ENCODE assay signal across 1 cellular context in the genomic region with DNA sequence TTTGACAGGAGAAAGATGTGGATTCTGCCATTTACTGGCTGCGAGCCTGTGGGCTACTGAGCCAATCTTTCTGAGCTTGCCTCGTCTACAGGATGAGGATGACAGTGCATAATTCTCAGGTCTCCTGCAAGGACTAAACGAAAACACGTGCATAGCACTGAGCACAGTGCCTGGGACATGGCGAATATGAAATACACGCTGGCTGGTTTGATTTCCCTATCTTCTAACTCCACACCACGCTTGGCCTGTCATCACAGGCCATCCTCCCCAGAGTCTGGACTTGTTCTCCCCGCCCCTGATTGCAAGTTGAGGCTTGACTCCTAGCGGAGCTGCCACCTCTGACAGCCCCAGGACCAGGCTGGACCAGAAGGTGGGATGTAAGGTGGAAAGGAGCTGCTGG.
TF ChIP-seq lines count a peak whose summit lies in the region.

No MANE protein-coding gene starts in this region.

TF ChIP-seq in HepG2, 621 proteins besides CTCF, POLR2A, EP300 and RAD21:
- TF ChIP-seq ZNF343 (CRISPR knock-in tag; IDR thresholded peaks at IDR 0.05) (no peak), NFE2L2 (IDR thresholded peaks at IDR 0.05; ENCODE audit: low read length) (peak; percentile 38), GTF2F1 (IDR thresholded peaks at IDR 0.05; ENCODE audit: low read length) (no peak), ZNF17 (CRISPR knock-in tag; IDR thresholded peaks at IDR 0.05) (no peak)
